Comparison of ENCODE assay signal across 1 cellular context in the genomic region with DNA sequence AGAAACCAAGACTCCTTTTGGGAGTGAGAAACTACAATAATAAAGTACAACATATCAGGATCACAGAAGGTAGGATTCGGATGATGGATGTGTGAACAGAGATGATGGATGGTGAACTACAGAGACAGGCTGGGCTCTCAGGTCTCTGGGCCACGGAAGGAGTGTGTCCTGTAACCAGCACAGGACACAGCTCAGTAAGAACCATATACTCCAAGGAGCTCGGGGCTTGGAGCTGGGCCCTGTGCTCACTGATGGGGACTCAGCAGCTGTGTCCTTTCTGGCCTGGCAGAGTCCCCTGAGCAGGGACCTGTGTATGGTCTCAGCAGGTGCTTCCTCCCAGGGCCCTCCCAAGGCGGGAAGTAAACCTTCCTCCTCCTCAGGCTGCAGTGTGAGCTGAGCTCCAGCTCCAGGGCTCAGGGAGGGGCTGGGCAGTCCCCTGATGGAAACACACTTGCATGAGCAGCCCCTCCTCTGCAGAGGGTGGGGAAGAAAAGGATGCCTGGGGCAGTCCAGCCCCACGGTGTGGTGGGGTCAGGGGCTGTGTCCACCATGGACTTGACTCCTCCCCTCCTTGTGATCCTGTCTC.
TF ChIP-seq lines count a peak whose summit lies in the region.

No MANE protein-coding gene starts in this region.

TF ChIP-seq in IMR-90, 13 proteins besides CTCF, POLR2A, EP300 and RAD21:
- TF ChIP-seq RFX5 (IDR thresholded peaks at IDR 0.05; ENCODE audit: low read depth, low read length): no peak
- no peak for TF ChIP-seq MAZ (IDR thresholded peaks at IDR 0.05; ENCODE audit: borderline replicate concordance, low read depth, low read length)
- TF ChIP-seq, protein P1, sequence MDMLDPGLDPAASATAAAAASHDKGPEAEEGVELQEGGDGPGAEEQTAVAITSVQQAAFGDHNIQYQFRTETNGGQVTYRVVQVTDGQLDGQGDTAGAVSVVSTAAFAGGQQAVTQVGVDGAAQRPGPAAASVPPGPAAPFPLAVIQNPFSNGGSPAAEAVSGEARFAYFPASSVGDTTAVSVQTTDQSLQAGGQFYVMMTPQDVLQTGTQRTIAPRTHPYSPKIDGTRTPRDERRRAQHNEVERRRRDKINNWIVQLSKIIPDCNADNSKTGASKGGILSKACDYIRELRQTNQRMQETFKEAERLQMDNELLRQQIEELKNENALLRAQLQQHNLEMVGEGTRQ (IDR thresholded peaks at IDR 0.05; ENCODE audit: low read depth, low read length): no peak
- no peak for TF ChIP-seq CEBPB (IDR thresholded peaks at IDR 0.05; ENCODE audit: low read depth, low read length)
- no peak for TF ChIP-seq MAFK (IDR thresholded peaks at IDR 0.05; ENCODE audit: low read depth, low read length)
- no peak for TF ChIP-seq RCOR1 (IDR thresholded peaks at IDR 0.05; ENCODE audit: insufficient replicate concordance, low read length)
- no peak for TF ChIP-seq MXI1 (IDR thresholded peaks at IDR 0.05; ENCODE audit: borderline replicate concordance, low read depth, low read length)
- TF ChIP-seq, protein P2, sequence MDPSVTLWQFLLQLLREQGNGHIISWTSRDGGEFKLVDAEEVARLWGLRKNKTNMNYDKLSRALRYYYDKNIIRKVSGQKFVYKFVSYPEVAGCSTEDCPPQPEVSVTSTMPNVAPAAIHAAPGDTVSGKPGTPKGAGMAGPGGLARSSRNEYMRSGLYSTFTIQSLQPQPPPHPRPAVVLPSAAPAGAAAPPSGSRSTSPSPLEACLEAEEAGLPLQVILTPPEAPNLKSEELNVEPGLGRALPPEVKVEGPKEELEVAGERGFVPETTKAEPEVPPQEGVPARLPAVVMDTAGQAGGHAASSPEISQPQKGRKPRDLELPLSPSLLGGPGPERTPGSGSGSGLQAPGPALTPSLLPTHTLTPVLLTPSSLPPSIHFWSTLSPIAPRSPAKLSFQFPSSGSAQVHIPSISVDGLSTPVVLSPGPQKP (IDR thresholded peaks at IDR 0.05; ENCODE audit: borderline replicate concordance, low read depth, low read length): no peak
- no peak for TF ChIP-seq SMC3 (IDR thresholded peaks at IDR 0.05; ENCODE audit: low read depth, low read length)
- TF ChIP-seq CHD1 (IDR thresholded peaks at IDR 0.05; ENCODE audit: low read depth, low read length): no peak
